In genomic region chr20:42792052-42792451, GRCh38 we compare ENCODE assay signal across 16 cellular contexts.
DNase-seq lines count a peak whose midpoint lies in the region; ATAC-seq and TF ChIP-seq lines count a peak whose summit lies in the region.
"Had no signal": no experiment of that assay in that cellular context is flagged by ENCODE, and none has a peak within 500 bp of the region (broad histone marks: within the 10 kb centered on the region; RNA-seq: fewer than 3 reads in every experiment).

No MANE protein-coding gene starts in this region.

- intact Hi-C loops in lower leg skin (cut with DNase I; ENCODE audit: low total_unique reads), result no loop called here

- no peak overlapping the region for H2AFZ ChIP-seq in mesenchymal stem cell (ENCODE audit: low read depth, low read length)
- H2AFZ ChIP-seq: GM23248 had no signal

- no peak overlapping the region for H2BK15ac ChIP-seq in mesenchymal stem cell (ENCODE audit: low read depth, poor library complexity, severe bottlenecking)

- no peak overlapping the region for H2AK5ac ChIP-seq in mesenchymal stem cell (ENCODE audit: low read length, severe bottlenecking)

- no peak overlapping the region for H3K23ac ChIP-seq in mesenchymal stem cell (ENCODE audit: low read length in 2 of 2)

- H3K18ac ChIP-seq in mesenchymal stem cell (ENCODE audit: low read depth in 1 of 2, low read length in 2 of 2), result no peak overlapping the region

- H3K14ac ChIP-seq in mesenchymal stem cell (ENCODE audit: low read length in 2 of 2), result no peak overlapping the region

- H2BK12ac ChIP-seq in mesenchymal stem cell (ENCODE audit: low read length in 2 of 2), result no peak overlapping the region

- H2BK5ac ChIP-seq in mesenchymal stem cell (ENCODE audit: low read depth, low read length, poor library complexity, severe bottlenecking), result no peak overlapping the region

- no peak overlapping the region for H3K9ac ChIP-seq in mesenchymal stem cell (ENCODE audit: low read length)
- H3K9ac ChIP-seq: BLaER1, GM23248 had no signal

- peak overlapping the region; percentile 27 for H3K27ac ChIP-seq in caudate nucleus (ENCODE audit: low read depth, low read length)
- no peak overlapping the region for H3K27ac ChIP-seq in mesenchymal stem cell (ENCODE audit: low read length, poor library complexity, severe bottlenecking)
- H3K27ac ChIP-seq: A549, BLaER1, GM23248, HL-60 had no signal

- H3K36me3 ChIP-seq in mesenchymal stem cell (ENCODE audit: control insufficient read depth in 1 of 2, insufficient read depth in 2 of 2, low read depth in 1 of 2, low read length in 2 of 2), result no peaks in the 10 kb centered on the region
- H3K36me3 ChIP-seq: BLaER1 had no signal

- H3K79me1 ChIP-seq in mesenchymal stem cell (replicated peaks; ENCODE audit: low read length, poor library complexity, severe bottlenecking), result no peaks in the 10 kb centered on the region

- peak in 16 of 61 donors; percentile 9 to 51 (median 17) for DNase-seq in caudate nucleus (lab: John Stamatoyannopoulos, UW)
- DNase-seq in lower leg skin (ENCODE audit: low spot score in 2 of 2), result no peak
- DNase-seq in pons (ENCODE audit: low spot score), result peak; percentile 95
- DNase-seq in HUDEP-2 (lab: John Stamatoyannopoulos, UW; ENCODE audit: unreplicated experiment in 76 of 76), result no peak
- no peak for DNase-seq in DMS 273 (lab: John Stamatoyannopoulos, UW; ENCODE audit: unreplicated experiment)
- DNase-seq in mesenchymal stem cell, result no peak
- DNase-seq: Caco-2; CD8-positive, alpha-beta memory T cell; DMS53; GF-D8; GM23248 had no signal

- no peak overlapping the region for H4K91ac ChIP-seq in mesenchymal stem cell (ENCODE audit: low read length)

- TF ChIP-seq CTCF in lower leg skin (IDR thresholded peaks at IDR 0.05), result no peak

- no peak overlapping the region for H4K8ac ChIP-seq in mesenchymal stem cell (ENCODE audit: low read length)

- H3K4me3 ChIP-seq in lower leg skin (ENCODE audit: low read depth, poor library complexity, severe bottlenecking) (peak overlapping the region; percentile 4), mesenchymal stem cell (ENCODE audit: insufficient read depth in 1 of 2, low read depth in 1 of 2, low read length in 2 of 2) (no peak overlapping the region)
- H3K4me3 ChIP-seq: A549, BLaER1, GM23248 had no signal

- no peak overlapping the region for H3K4me2 ChIP-seq in mesenchymal stem cell (ENCODE audit: low read length, poor library complexity, severe bottlenecking)
- H3K4me2 ChIP-seq: A549, BLaER1 had no signal

- H3K4ac ChIP-seq in mesenchymal stem cell (ENCODE audit: low read depth in 1 of 2, low read length in 2 of 2), result no peak overlapping the region

- no peak for ATAC-seq in GM21367 (IDR thresholded peaks at IDR 0.05; ENCODE audit: unreplicated experiment)
- ATAC-seq: A549, HCT116 had no signal

- WGBS in lower leg skin, 2 donors, result 82 to 100% methylated on average over 1 of the region's 1 CpG
- WGBS in mesenchymal stem cell, result 100% methylated on average over 1 of the region's 1 CpG

- H3K4me1 ChIP-seq in mesenchymal stem cell (ENCODE audit: control insufficient read depth, insufficient read depth, low read depth, low read length), result no peaks in the 10 kb centered on the region
- H3K4me1 ChIP-seq: A549, BLaER1, Caco-2 had no signal

- H2BK120ac ChIP-seq in mesenchymal stem cell (ENCODE audit: low read depth, low read length), result no peak overlapping the region

- no peak for TF ChIP-seq POLR2A in lower leg skin (IDR thresholded peaks at IDR 0.05)

- no peaks in the 10 kb centered on the region for H3K27me3 ChIP-seq in mesenchymal stem cell (ENCODE audit: control insufficient read depth in 1 of 2, insufficient read depth in 1 of 2, low read length in 2 of 2)
- H3K27me3 ChIP-seq: BLaER1 had no signal

- no peaks in the 10 kb centered on the region for H3K9me3 ChIP-seq in mesenchymal stem cell (ENCODE audit: control insufficient read depth, low read length)
- H3K9me3 ChIP-seq: A549, BLaER1 had no signal
